19 cellular contexts compared by ENCODE assay signal in the genomic region with DNA sequence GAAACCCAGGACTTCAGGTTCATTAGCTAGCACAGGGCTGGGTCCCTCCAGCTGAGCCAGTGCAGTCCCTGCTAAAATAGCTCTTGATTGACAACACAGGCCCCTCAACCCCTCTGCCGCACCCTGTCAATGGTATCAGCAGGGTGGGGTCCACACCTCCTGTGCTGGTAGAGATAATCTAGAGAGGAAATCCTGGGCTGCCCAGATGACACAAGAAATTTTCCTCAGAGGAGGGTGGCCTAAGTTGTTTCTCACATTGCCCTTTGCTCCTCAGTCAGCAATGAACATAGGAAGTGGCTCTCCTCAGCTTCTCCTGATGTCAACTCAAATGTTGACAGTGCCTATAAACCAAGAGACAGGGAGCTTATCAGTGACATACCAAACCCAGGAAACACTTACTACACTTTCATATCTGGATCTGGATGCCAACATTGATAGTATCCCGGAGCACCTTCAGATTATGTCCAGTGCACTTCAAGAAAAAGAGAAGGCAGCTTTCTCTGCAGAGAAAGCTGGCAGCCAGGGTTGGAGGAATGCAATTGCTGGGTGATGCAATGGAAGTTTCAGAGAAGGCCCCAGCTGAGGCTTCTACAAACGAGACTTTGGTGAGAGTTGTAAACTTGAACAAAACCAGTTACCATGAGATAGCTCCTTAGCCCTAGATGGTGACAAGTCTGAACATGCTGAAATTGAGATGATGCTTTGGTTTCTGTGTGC.
DNase-seq lines count a peak whose midpoint lies in the region; ATAC-seq and TF ChIP-seq lines count a peak whose summit lies in the region.
"Had no signal": no experiment of that assay in that cellular context is flagged by ENCODE, and none has a peak within 500 bp of the region (broad histone marks: within the 10 kb centered on the region; RNA-seq: fewer than 3 reads in every experiment).

No MANE protein-coding gene starts in this region.

- no CpG with 5 or more reads among the region's 3 CpGs for WGBS in IMR-90 (ENCODE audit: extremely low coverage in 2 of 2, insufficient read length in 1 of 2), 2 experiments
- WGBS in hepatocyte (ENCODE audit: low lambda C conversion rate, missing lambda C conversion rate), result 45% methylated on average over 3 of the region's 3 CpGs

- dilution Hi-C loops in IMR-90 (cut with HindIII; ENCODE audit: low sequenced_read_pairs, unreplicated experiment), result no loop called here

- POLR2A ChIA-PET in IMR-90 (lab: Charles Lee; ENCODE audit: unreplicated experiment), result no interaction called here

- H3K79me2 ChIP-seq in hepatocyte, result no peaks in the 10 kb centered on the region

- H3K4me2 ChIP-seq in IMR-90 (ENCODE audit: low read depth, low read length), result 0 out of 2 replicates have a peak overlapping the region, but pooled peaks have one; percentile 21
- no peak overlapping the region for H3K4me2 ChIP-seq in hepatocyte
- H3K4me2 ChIP-seq: PC-9 had no signal

- H3K14ac ChIP-seq in IMR-90 (replicated peaks; ENCODE audit: low read depth, low read length), result peak overlapping the region; percentile 85

- H2AK5ac ChIP-seq in IMR-90 (ENCODE audit: low read depth, low read length), result peak overlapping the region; percentile 71

- no peaks in the 10 kb centered on the region for H3K79me1 ChIP-seq in IMR-90 (ENCODE audit: low read depth in 1 of 2, low read length in 2 of 2)

- no peak for TF ChIP-seq RAD21 in IMR-90 (IDR thresholded peaks at IDR 0.05; ENCODE audit: low read length)

- H3K4me3 ChIP-seq in IMR-90 (ENCODE audit: insufficient read depth, low read depth, low read length) (no peak overlapping the region), choroid plexus epithelial cell (ENCODE audit: low read depth, low read length) (no peak overlapping the region), hepatocyte (no peak overlapping the region)
- H3K4me3 ChIP-seq: pancreas, PC-9 had no signal

- in situ Hi-C loops in IMR-90 (cut with MboI; ENCODE audit: low sequenced_read_pairs), result no loop called here

- TF ChIP-seq POLR2A in IMR-90 (IDR thresholded peaks at IDR 0.05; ENCODE audit: low read depth, low read length), result no peak

- TF ChIP-seq CTCF in IMR-90 (conservative IDR thresholded peaks at IDR 0.05; ENCODE audit: low read depth, low read length) (no peak), choroid plexus epithelial cell (conservative IDR thresholded peaks at IDR 0.05; ENCODE audit: low read depth, low read length) (no peak), hepatocyte (IDR thresholded peaks at IDR 0.05; ENCODE audit: poor library complexity) (no peak)

- H4K8ac ChIP-seq in IMR-90 (ENCODE audit: low read depth in 2 of 2, low read length in 2 of 2), result peak overlapping the region; percentile 9 to 91; a peak in 3 of 4 replicates

- no peak overlapping the region for H3K56ac ChIP-seq in IMR-90 (ENCODE audit: extremely low read depth, insufficient read depth, low read length)

- no peaks in the 10 kb centered on the region for H3K36me3 ChIP-seq in IMR-90 (ENCODE audit: control insufficient read depth, insufficient read depth, low read length)
- no peaks in the 10 kb centered on the region for H3K36me3 ChIP-seq in hepatocyte (replicated peaks; ENCODE audit: insufficient read depth, low read depth)
- H3K36me3 ChIP-seq: BE2C, pancreas had no signal

- H3K23ac ChIP-seq in IMR-90 (ENCODE audit: low read depth, low read length), result peak overlapping the region; percentile 26; the same call in 1 of the 2 replicates

- no TSS peak for BruUV-seq in IMR-90 (replicated peaks; lab: Mats Ljungman, UMichigan)

- H2AK9ac ChIP-seq in IMR-90 (replicated peaks; ENCODE audit: low read depth, low read length, poor library complexity), result peak overlapping the region; percentile 58

- H4K20me1 ChIP-seq in IMR-90 (ENCODE audit: insufficient read depth, low read length) (no peaks in the 10 kb centered on the region), hepatocyte (ENCODE audit: insufficient read depth, poor library complexity, severe bottlenecking) (no peaks in the 10 kb centered on the region)

- H3K9ac ChIP-seq in IMR-90 (ENCODE audit: low read depth, low read length), result peak overlapping the region; percentile 27; the same call in 1 of the 2 replicates

- peak overlapping the region; percentile 99 for H3K18ac ChIP-seq in IMR-90 (ENCODE audit: low read depth, low read length)

- no peaks in the 10 kb centered on the region for H3K9me1 ChIP-seq in IMR-90 (ENCODE audit: insufficient read depth, low read length)

- H3K27ac ChIP-seq in IMR-90 (ENCODE audit: insufficient read depth, low read length) (peak overlapping the region; percentile 86; the same call in 1 of the 2 replicates), hepatocyte (peak overlapping the region; percentile 58)
- H3K27ac ChIP-seq: HL-60, pancreas, PC-9 had no signal

- DNase-seq in AG20443 (ENCODE audit: low spot score), result peak; percentile 59
- DNase-seq in IMR-90, result peak; percentile 34
- peak; percentile 73 for DNase-seq in choroid plexus epithelial cell (ENCODE audit: low read depth)
- DNase-seq in hepatocyte (ENCODE audit: low spot score), result peak; percentile 52
- DNase-seq in islet precursor cell, result no peak
- DNase-seq in HT-29 (ENCODE audit: low spot score), result no peak
- no peak for DNase-seq in stimulated activated CD4-positive, alpha-beta T cell treated with anti-CD3 and anti-CD28 coated beads, Interleukin-4, amount 100 ng/mL, for 24 hours
- DNase-seq: BE2C; KBM-7; naive thymus-derived CD8-positive, alpha-beta T cell; NCI-H1105; NCI-H2107; NCI-H526 treated with DMSO at 0.1 percent for 48 hours; pancreas; PC-9; stimulated activated CD4-positive, alpha-beta T cell treated with anti-CD3 and anti-CD28 coated beads, Interleukin-4, amount 100 ng/mL, for 1 hour had no signal

- H2AFZ ChIP-seq in IMR-90 (replicated peaks; ENCODE audit: low read length, poor library complexity) (peak overlapping the region; percentile 38), hepatocyte (no peak overlapping the region)
- H2AFZ ChIP-seq: PC-9 had no signal

- peak; percentile 66 for ATAC-seq in IMR-90 (ENCODE audit: low read depth)
- no peak for ATAC-seq in GM21526 (IDR thresholded peaks at IDR 0.05; ENCODE audit: low FRiP score, unreplicated experiment)
- ATAC-seq: activated T-helper 17 cell treated with anti-CD3 and anti-CD28 coated beads, Interleukin-2, amount 50 U/mL, for 72 hours; naive thymus-derived CD8-positive, alpha-beta T cell; pancreas had no signal

- no peaks in the 10 kb centered on the region for H3K27me3 ChIP-seq in IMR-90 (ENCODE audit: control insufficient read depth, insufficient read depth, low read length)
- H3K27me3 ChIP-seq in hepatocyte, result no peaks in the 10 kb centered on the region
- H3K27me3 ChIP-seq: BE2C, pancreas had no signal

- peak overlapping the region; percentile 84 for H2BK5ac ChIP-seq in IMR-90 (ENCODE audit: low read depth, low read length, poor library complexity, severe bottlenecking)

- H3K4me1 ChIP-seq in IMR-90 (ENCODE audit: control insufficient read depth, insufficient read depth, low read length) (peaks cover 11% of the 10 kb centered on the region), hepatocyte (ENCODE audit: insufficient read depth) (peaks cover 3% of the 10 kb centered on the region)
- H3K4me1 ChIP-seq: BE2C, pancreas had no signal

- peak overlapping the region; percentile 96 for H4K5ac ChIP-seq in IMR-90 (ENCODE audit: low read depth, low read length)

- H3K9me3 ChIP-seq in IMR-90 (ENCODE audit: control insufficient read depth, insufficient read depth, low read length), result no peaks in the 10 kb centered on the region
- no peaks in the 10 kb centered on the region for H3K9me3 ChIP-seq in hepatocyte (ENCODE audit: low read depth)
- H3K9me3 ChIP-seq: BE2C, pancreas had no signal

- H2BK120ac ChIP-seq in IMR-90 (ENCODE audit: low read depth, low read length), result peak overlapping the region; percentile 84

- CTCF ChIA-PET in IMR-90 (lab: Yijun Ruan, JAX), result interaction anchor here (0.7 to 1.7 kb wide), 2 partner anchors 9 to 14 kb away, joined by 4 read pairs; no protein-coding TSS in a partner anchor

- H4K91ac ChIP-seq in IMR-90 (ENCODE audit: insufficient read depth, low read depth, low read length), result peak overlapping the region; percentile 51

- peak overlapping the region; percentile 84; the same call in 2 of the 3 replicates for H2BK15ac ChIP-seq in IMR-90 (ENCODE audit: low read depth, low read length)

- H2BK20ac ChIP-seq in IMR-90 (ENCODE audit: low read depth, low read length), result peak overlapping the region; percentile 66

- no peaks in the 10 kb centered on the region for H3K9me2 ChIP-seq in hepatocyte (replicated peaks; ENCODE audit: insufficient read depth)

- intact Hi-C loops in IMR-90 (cut with micrococcal nuclease), result no loop called here

- H3K4ac ChIP-seq in IMR-90 (ENCODE audit: low read depth, low read length), result peak overlapping the region; percentile 89

TF ChIP-seq in IMR-90, 13 proteins besides CTCF, POLR2A, EP300 and RAD21:
- TF ChIP-seq SMC3 (IDR thresholded peaks at IDR 0.05; ENCODE audit: low read depth, low read length), result no peak
- no peak for TF ChIP-seq RFX5 (IDR thresholded peaks at IDR 0.05; ENCODE audit: low read depth, low read length)
- no peak for TF ChIP-seq RCOR1 (IDR thresholded peaks at IDR 0.05; ENCODE audit: insufficient replicate concordance, low read length)
- no peak for TF ChIP-seq BHLHE40 (IDR thresholded peaks at IDR 0.05; ENCODE audit: low read depth, low read length)
- no peak for TF ChIP-seq FOS (IDR thresholded peaks at IDR 0.05; ENCODE audit: low read depth, low read length)
- TF ChIP-seq, protein P1, sequence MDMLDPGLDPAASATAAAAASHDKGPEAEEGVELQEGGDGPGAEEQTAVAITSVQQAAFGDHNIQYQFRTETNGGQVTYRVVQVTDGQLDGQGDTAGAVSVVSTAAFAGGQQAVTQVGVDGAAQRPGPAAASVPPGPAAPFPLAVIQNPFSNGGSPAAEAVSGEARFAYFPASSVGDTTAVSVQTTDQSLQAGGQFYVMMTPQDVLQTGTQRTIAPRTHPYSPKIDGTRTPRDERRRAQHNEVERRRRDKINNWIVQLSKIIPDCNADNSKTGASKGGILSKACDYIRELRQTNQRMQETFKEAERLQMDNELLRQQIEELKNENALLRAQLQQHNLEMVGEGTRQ (IDR thresholded peaks at IDR 0.05; ENCODE audit: low read depth, low read length), result no peak
- peak; percentile 71 for TF ChIP-seq CEBPB (IDR thresholded peaks at IDR 0.05; ENCODE audit: low read depth, low read length)
TF ChIP-seq in IMR-90: peak in this region for 1.

Comparison
In these comparisons a context has a peak if more than half of its experiments do, and no peak if none do; other contexts are left out.
1. DNase-seq: peak in AG20443 (single experiment), IMR-90 (single experiment), choroid plexus epithelial cell (single experiment) and hepatocyte (single experiment); none in islet precursor cell (single experiment), HT-29 (single experiment) and stimulated activated CD4-positive, alpha-beta T cell treated with anti-CD3 and anti-CD28 coated beads, Interleukin-4, amount 100 ng/mL, for 24 hours (single experiment).